21 cellular contexts compared by ENCODE assay signal in genomic region chr16:55559933-55560516, GRCh38. TPM values are rescaled to one million over a fixed set of nuclear protein-coding genes. Genes with fewer than 3 reads are reported as not detected.
"Had no signal": no experiment of that assay in that cellular context is flagged by ENCODE, and none has a peak within 500 bp of the region (broad histone marks: within the 10 kb centered on the region; RNA-seq: fewer than 3 reads in every experiment).

No MANE protein-coding gene starts in this region.

- H3K36me3 Mint-ChIP-seq: activated CD4-positive, alpha-beta memory T cell treated with anti-CD3 and anti-CD28 coated beads for 36 hours; activated naive CD4-positive, alpha-beta T cell treated with anti-CD3 and anti-CD28 coated beads, Interleukin-2, amount 50 U/mL, for 24 hours; naive B cell; stimulated activated naive B cell treated with anti-CD40 and anti-IgM and Interleukin-4, amounts not matched to agents 10 μg/mL and 1 μg/mL and 100 μg/mL, for 72 hours had no signal

- H3K27me3 Mint-ChIP-seq: activated naive CD4-positive, alpha-beta T cell treated with anti-CD3 and anti-CD28 coated beads, Interleukin-2, amount 50 U/mL, for 24 hours; dendritic cell treated with granulocyte-macrophage colony-stimulating factor and Interleukin-4, amounts not matched to agents 40 ng/mL and 50 ng/mL, for 4 days; naive B cell; progenitor cell of endocrine pancreas; stimulated activated naive B cell treated with anti-CD40 and anti-IgM and Interleukin-4, amounts not matched to agents 10 μg/mL and 1 μg/mL and 100 μg/mL, for 72 hours had no signal

- H3K4me1 ChIP-seq: gastrocnemius medialis, neural progenitor cell had no signal

- ATAC-seq: body of pancreas; gastrocnemius medialis; stimulated activated naive B cell treated with anti-CD40 and anti-IgM and Interleukin-4, amounts not matched to agents 10 μg/mL and 1 μg/mL and 100 μg/mL, for 72 hours; T-helper 17 cell had no signal

- H3K4me3 ChIP-seq: body of pancreas, gastrocnemius medialis, neural progenitor cell, thoracic aorta had no signal

- H3K27ac Mint-ChIP-seq: activated CD4-positive, alpha-beta memory T cell treated with anti-CD3 and anti-CD28 coated beads for 36 hours; activated naive CD4-positive, alpha-beta T cell treated with anti-CD3 and anti-CD28 coated beads, Interleukin-2, amount 50 U/mL, for 24 hours; activated T-helper 1 cell treated with anti-CD3 and anti-CD28 coated beads, Interleukin-12 subunit alpha, Interleukin-12 subunit beta, Interleukin-2, Interleukin-4 antibody, amounts not matched to agents 30 ng/mL and 10 ng/mL and 1 ng/mL, durations not matched to agents 14 hours and 24 hours and 36 hours; dendritic cell treated with granulocyte-macrophage colony-stimulating factor and Interleukin-4, amounts not matched to agents 40 ng/mL and 50 ng/mL, for 4 days; naive B cell; neural progenitor cell; progenitor cell of endocrine pancreas; stimulated activated naive B cell treated with anti-CD40 and anti-IgM and Interleukin-4, amounts not matched to agents 10 μg/mL and 1 μg/mL and 100 μg/mL, for 72 hours; T-helper 17 cell had no signal

- H3K4me1 Mint-ChIP-seq: activated naive CD4-positive, alpha-beta T cell treated with anti-CD3 and anti-CD28 coated beads, Interleukin-2, amount 50 U/mL, for 24 hours; naive B cell; neural progenitor cell; stimulated activated naive B cell treated with anti-CD40 and anti-IgM and Interleukin-4, amounts not matched to agents 10 μg/mL and 1 μg/mL and 100 μg/mL, for 72 hours; T-helper 17 cell had no signal

- DNase-seq: activated CD4-positive, alpha-beta memory T cell treated with anti-CD3 and anti-CD28 coated beads for 36 hours; activated CD4-positive, alpha-beta T cell treated with anti-CD3 and anti-CD28 coated beads for 48 hours; activated gamma-delta T cell treated with Interleukin-2 at 50 U/mL for 16 hours; anterior cingulate cortex; body of pancreas; effector CD4-positive, alpha-beta T cell; gastrocnemius medialis; hippocampal formation; naive B cell; retina; stimulated activated CD4-positive, alpha-beta T cell treated with anti-CD3 and anti-CD28 coated beads, Interleukin-2, amount 100 ng/mL, for 48 hours; stimulated activated CD8-positive, alpha-beta memory T cell treated with anti-CD3 and anti-CD28 coated beads, Interleukin-4, amount 100 ng/mL, for 48 hours; stimulated activated naive B cell treated with anti-CD40 and anti-IgM and Interleukin-4, amounts not matched to agents 10 μg/mL and 1 μg/mL and 100 μg/mL, for 72 hours; SW 1271; T-helper 17 cell had no signal

- H3K27ac ChIP-seq: body of pancreas, gastrocnemius medialis, neural progenitor cell, thoracic aorta had no signal

- H3K27me3 ChIP-seq: body of pancreas, gastrocnemius medialis, neural progenitor cell had no signal

- H3K4me3 Mint-ChIP-seq: activated CD4-positive, alpha-beta memory T cell treated with anti-CD3 and anti-CD28 coated beads for 36 hours; activated naive CD4-positive, alpha-beta T cell treated with anti-CD3 and anti-CD28 coated beads, Interleukin-2, amount 50 U/mL, for 24 hours; activated T-helper 1 cell treated with anti-CD3 and anti-CD28 coated beads, Interleukin-12 subunit alpha, Interleukin-12 subunit beta, Interleukin-2, Interleukin-4 antibody, amounts not matched to agents 30 ng/mL and 10 ng/mL and 1 ng/mL, durations not matched to agents 14 hours and 24 hours and 36 hours; dendritic cell treated with granulocyte-macrophage colony-stimulating factor and Interleukin-4, amounts not matched to agents 40 ng/mL and 50 ng/mL, for 4 days; naive B cell; neural progenitor cell; stimulated activated naive B cell treated with anti-CD40 and anti-IgM and Interleukin-4, amounts not matched to agents 10 μg/mL and 1 μg/mL and 100 μg/mL, for 72 hours; T-helper 17 cell had no signal

- H3K9me3 Mint-ChIP-seq: activated CD4-positive, alpha-beta memory T cell treated with anti-CD3 and anti-CD28 coated beads for 36 hours; activated T-helper 1 cell treated with anti-CD3 and anti-CD28 coated beads, Interleukin-12 subunit alpha, Interleukin-12 subunit beta, Interleukin-2, Interleukin-4 antibody, amounts not matched to agents 30 ng/mL and 10 ng/mL and 1 ng/mL, durations not matched to agents 14 hours and 24 hours and 36 hours; dendritic cell treated with granulocyte-macrophage colony-stimulating factor and Interleukin-4, amounts not matched to agents 40 ng/mL and 50 ng/mL, for 4 days; neural progenitor cell; stimulated activated naive B cell treated with anti-CD40 and anti-IgM and Interleukin-4, amounts not matched to agents 10 μg/mL and 1 μg/mL and 100 μg/mL, for 72 hours had no signal

- H3K36me3 ChIP-seq: gastrocnemius medialis, neural progenitor cell, thoracic aorta had no signal

- H3K9me3 ChIP-seq: body of pancreas, gastrocnemius medialis, thoracic aorta had no signal

RNA-seq across cellular contexts. Expression of gene CAPNS2, which starts 6.5 kb away (rescaled TPM):
- total RNA-seq: activated CD4-positive, alpha-beta memory T cell treated with anti-CD3 and anti-CD28 coated beads for 36 hours; activated T-helper 1 cell treated with anti-CD3 and anti-CD28 coated beads, Interleukin-12 subunit alpha, Interleukin-12 subunit beta, Interleukin-2, Interleukin-4 antibody, amounts not matched to agents 30 ng/mL and 10 ng/mL and 1 ng/mL, durations not matched to agents 14 hours and 24 hours and 36 hours; gastrocnemius medialis; progenitor cell of endocrine pancreas; T-helper 17 cell had no signal
